Comparison of ENCODE assay signal across 24 cellular contexts in genomic region chr9:82805027-82805426, GRCh38.
A peak's percentile ranks its signal among the peaks of the same experiment; 100 is the strongest.
DNase-seq lines count a peak whose midpoint lies in the region; FAIRE-seq and TF ChIP-seq lines count a peak whose summit lies in the region.
"Had no signal": no experiment of that assay in that cellular context is flagged by ENCODE, and none has a peak within 500 bp of the region (broad histone marks: within the 10 kb centered on the region; RNA-seq: fewer than 3 reads in every experiment).

No MANE protein-coding gene starts in this region.

- no peak for FAIRE-seq in H1 (lab: Jason Lieb, UNC)

- H2BK20ac ChIP-seq in H1 (ENCODE audit: low read length): no peak overlapping the region

- no peaks in the 10 kb centered on the region for H3K36me3 ChIP-seq in A673 (ENCODE audit: insufficient read depth, low read length, poor library complexity, severe bottlenecking)
- H3K36me3 ChIP-seq in HEK293 (ENCODE audit: control insufficient read depth in 2 of 2, insufficient read depth in 1 of 2, low read length in 2 of 2): no peaks in the 10 kb centered on the region
- H3K36me3 ChIP-seq in H1 (ENCODE audit: control insufficient read depth in 2 of 4, insufficient read depth in 4 of 4, low read length in 3 of 4): peaks cover 0 to 6% (median 0%) of the 10 kb centered on the region in 4 experiments; a peak in 1 of 8 replicates
- H3K36me3 ChIP-seq in Peyer's patch: no peaks in the 10 kb centered on the region
- H3K36me3 ChIP-seq: cardiac muscle cell, heart left ventricle, uterus had no signal

- no peak overlapping the region for H3K18ac ChIP-seq in H1 (ENCODE audit: extremely low read depth, low read length)

- no peak overlapping the region for H3K4me2 ChIP-seq in H1 (ENCODE audit: insufficient read depth in 1 of 2, low read depth in 2 of 2, low read length in 2 of 2)
- H3K4me2 ChIP-seq: KMS-11 had no signal

- TF ChIP-seq POLR2A in H1 (IDR thresholded peaks at IDR 0.05; ENCODE audit: control extremely low read depth in 1 of 2, low read depth in 2 of 2, low read length in 2 of 2): no peak
- no peak for TF ChIP-seq POLR2A in Peyer's patch (IDR thresholded peaks at IDR 0.05)

- no peak overlapping the region for H2BK5ac ChIP-seq in H1 (ENCODE audit: low read depth, low read length)

- POLR2A ChIA-PET in A673 (lab: Charles Lee; ENCODE audit: low non-redundant PET) (interaction anchor here (0.6 kb wide), 1 partner anchor 407 kb away, joined by 3 read pairs; no protein-coding TSS in a partner anchor), HEK293 (lab: Yijun Ruan, JAX) (interaction anchor here (1.0 to 1.2 kb wide), 2 partner anchors 199 to 315 kb away, joined by 3 read pairs; no protein-coding TSS in a partner anchor), H1 (lab: Charles Lee; ENCODE audit: partially characterized antibody) (interaction anchor here (0.8 kb wide), 1 partner anchor 198 kb away, joined by 3 read pairs; no protein-coding TSS in a partner anchor)

- H3K9me3 ChIP-seq in A673 (ENCODE audit: low read depth, low read length, poor library complexity, severe bottlenecking) (no peaks in the 10 kb centered on the region), HEK293 (ENCODE audit: control insufficient read depth, insufficient read depth, low read depth, low read length) (no peaks in the 10 kb centered on the region), H1 (ENCODE audit: insufficient read depth in 2 of 2, low read depth in 1 of 2, low read length in 1 of 2) (no peaks in the 10 kb centered on the region), Peyer's patch (no peaks in the 10 kb centered on the region)
- H3K9me3 ChIP-seq: heart left ventricle, uterus had no signal

- BruUV-seq in A673 (replicated peaks; lab: Mats Ljungman, UMichigan): no TSS peak

- H3K79me2 ChIP-seq in H1 (ENCODE audit: control insufficient read depth in 1 of 2, insufficient read depth in 2 of 2, low read length in 2 of 2): no peaks in the 10 kb centered on the region

- H4K20me1 ChIP-seq in H1 (replicated peaks in 1 of 2; ENCODE audit: control insufficient read depth in 1 of 2, insufficient read depth in 2 of 2, low read length in 2 of 2): no peaks in the 10 kb centered on the region

- H4K91ac ChIP-seq in H1 (replicated peaks; ENCODE audit: insufficient read length, low read length): no peak overlapping the region

- no peak overlapping the region for H3K23ac ChIP-seq in H1 (ENCODE audit: insufficient read length)

- no peaks in the 10 kb centered on the region for H3K79me1 ChIP-seq in H1 (ENCODE audit: low read depth, low read length)

- WGBS in H1 (ENCODE audit: extremely low coverage in 1 of 2, insufficient coverage in 1 of 2, insufficient read length in 1 of 2, insufficient replicate concordance in 2 of 2, low coverage in 1 of 2, low lambda C conversion rate in 2 of 2, missing lambda C conversion rate in 1 of 2), 2 experiments: 89% methylated on average over 5 of the region's 5 CpGs; no CpG with 5 or more reads in 1 of the 2 experiments

- H3K27ac ChIP-seq in A673 (ENCODE audit: low read depth, low read length, poor library complexity, severe bottlenecking) (no peak overlapping the region), HEK293 (ENCODE audit: extremely low read depth, low read depth, low read length) (no peak overlapping the region), H1 (ENCODE audit: low read depth, low read length) (no peak overlapping the region), Peyer's patch (no peak overlapping the region)
- H3K27ac ChIP-seq: cardiac muscle cell, heart left ventricle, KMS-11, uterus had no signal

- no peak overlapping the region for H4K8ac ChIP-seq in H1 (ENCODE audit: extremely low read depth, insufficient read depth, low read length)

- H3K4me3 ChIP-seq in A673 (ENCODE audit: low read depth, low read length, poor library complexity, severe bottlenecking) (no peak overlapping the region), HEK293 (ENCODE audit: low read depth, low read length) (no peak overlapping the region), H1 (ENCODE audit: extremely low read depth in 1 of 4, insufficient read depth in 2 of 4, low read depth in 3 of 4, low read length in 4 of 4) (no peak overlapping the region), Peyer's patch (no peak overlapping the region)
- H3K4me3 ChIP-seq: cardiac muscle cell, heart left ventricle, uterus had no signal

- H2BK12ac ChIP-seq in H1 (ENCODE audit: low read depth, low read length): no peak overlapping the region

- H3K9ac ChIP-seq in H1 (replicated peaks in 1 of 4; ENCODE audit: extremely low read depth in 1 of 4, low read depth in 3 of 4, low read length in 3 of 4): no peak overlapping the region
- H3K9ac ChIP-seq: KMS-11 had no signal

- H2BK120ac ChIP-seq in H1 (replicated peaks; ENCODE audit: low read depth, low read length): no peak overlapping the region

- no peak overlapping the region for H2AK5ac ChIP-seq in H1 (ENCODE audit: low read depth, low read length)

- TF ChIP-seq RAD21 in H1 (IDR thresholded peaks at IDR 0.05 in 1 of 2, conservative IDR thresholded peaks at IDR 0.05 in 1 of 2; ENCODE audit: low read depth in 2 of 2, low read length in 2 of 2): peak; percentile 68 to 74

- CTCF ChIA-PET in A673 (lab: Charles Lee) (interaction anchor here (1.0 kb wide), 1 partner anchor 198 kb away, joined by 4 read pairs; no protein-coding TSS in a partner anchor), HEK293 (lab: Yijun Ruan, JAX) (interaction anchor here (0.6 to 3.6 kb wide), 18 partner anchors 13 to 959 kb away, joined by 3 to 24 read pairs (median 4); no protein-coding TSS in a partner anchor), H1 (lab: Charles Lee; ENCODE audit: partially characterized antibody) (interaction anchor here (0.6 to 2.8 kb wide), 16 partner anchors 13 to 1964 kb away, joined by 3 to 9 read pairs (median 3); no protein-coding TSS in a partner anchor)

- H4K5ac ChIP-seq in H1 (ENCODE audit: insufficient read length, low read depth, low read length): no peak overlapping the region

- H3K14ac ChIP-seq in H1 (ENCODE audit: insufficient read length): no peak overlapping the region

- H3K27me3 ChIP-seq in A673 (replicated peaks; ENCODE audit: insufficient read depth, low read depth, low read length, poor library complexity) (no peaks in the 10 kb centered on the region), H1 (replicated peaks in 1 of 4; ENCODE audit: control insufficient read depth in 3 of 4, extremely low read depth in 1 of 4, insufficient read depth in 3 of 4, low read length in 3 of 4) (no peaks in the 10 kb centered on the region), Peyer's patch (no peaks in the 10 kb centered on the region)
- H3K27me3 ChIP-seq: uterus had no signal

- H2AFZ ChIP-seq in H1 (ENCODE audit: low read length): no peak overlapping the region

- intact Hi-C loops in A673 (cut with micrococcal nuclease; ENCODE audit: unreplicated experiment): loop anchor here (10.0 kb wide), 1 partner anchor 270 kb away; no protein-coding TSS in a partner anchor

- no peak overlapping the region for H2BK15ac ChIP-seq in H1 (ENCODE audit: low read length)

- no peak overlapping the region for H3K4ac ChIP-seq in H1 (replicated peaks; ENCODE audit: insufficient read length, low read depth, low read length)

- H3K23me2 ChIP-seq in H1 (ENCODE audit: low read depth, low read length): no peaks in the 10 kb centered on the region

- TF ChIP-seq EP300 in H1 (IDR thresholded peaks at IDR 0.05; ENCODE audit: borderline replicate concordance in 1 of 2, low read depth in 2 of 2, low read length in 2 of 2): no peak

- 0 out of 2 replicates have a peak, but pooled peaks have one; percentile 18 for TF ChIP-seq CTCF in A673 (conservative IDR thresholded peaks at IDR 0.05; ENCODE audit: low read depth, low read length)
- peak; percentile 34; the same call in 1 of the 2 replicates for TF ChIP-seq CTCF in HEK293 (tag by site-specific recombination; IDR thresholded peaks at IDR 0.05)
- peak in 2 of 3 experiments; percentile 15 to 39; a peak in 2 of 4 replicates for TF ChIP-seq CTCF in H1 (IDR thresholded peaks at IDR 0.05; ENCODE audit: control extremely low read depth in 1 of 3, insufficient read depth in 1 of 3, low read depth in 1 of 3, low read length in 3 of 3)
- no peak for TF ChIP-seq CTCF in Peyer's patch (IDR thresholded peaks at IDR 0.05)

- no peak overlapping the region for H3K56ac ChIP-seq in H1 (replicated peaks; ENCODE audit: insufficient read length, low read depth, low read length)

- H3K4me1 ChIP-seq in A673 (ENCODE audit: insufficient read depth, low read length, poor library complexity, severe bottlenecking) (no peaks in the 10 kb centered on the region), HEK293 (ENCODE audit: control insufficient read depth, insufficient read depth, low read length) (no peaks in the 10 kb centered on the region), H1 (replicated peaks in 1 of 4; ENCODE audit: control insufficient read depth in 3 of 4, insufficient read depth in 4 of 4, low read length in 3 of 4) (peaks cover 0 to 9% (median 2%) of the 10 kb centered on the region in 4 experiments; a peak in 2 of 7 replicates), Peyer's patch (no peaks in the 10 kb centered on the region)
- H3K4me1 ChIP-seq: heart left ventricle, uterus had no signal

- DNase-seq in A673 (ENCODE audit: low spot score) (no peak), NCI-H748 treated with DMSO at 0.1 percent for 48 hours (lab: John Stamatoyannopoulos, UW) (peak; percentile 21), H1 (ENCODE audit: low read depth in 1 of 2, low spot score in 2 of 2) (no peak), nucleus accumbens (lab: John Stamatoyannopoulos, UW) (no peak), Peyer's patch (no peak), DMS79 (lab: John Stamatoyannopoulos, UW) (no peak)
- DNase-seq in stimulated activated CD4-positive, alpha-beta T cell treated with anti-CD3 and anti-CD28 coated beads, Interleukin-4, amount 100 ng/mL, for 1 hour: no peak
- DNase-seq: activated CD4-positive, alpha-beta T cell treated with anti-CD3 and anti-CD28 coated beads for 4 hours; activated naive CD4-positive, alpha-beta T cell treated with anti-CD3 and anti-CD28 coated beads, Interleukin-2, amount 10 ng/mL, durations not matched to agents 7 days and 5 days; activated T-cell treated with anti-CD3 and anti-CD28 coated beads, Interleukin-2, amount 50 U/mL, for 72 hours; amygdala; CD4-positive, alpha-beta T cell; dermis blood vessel endothelial cell; heart left ventricle; naive thymus-derived CD8-positive, alpha-beta T cell; NCI-H1048; NCI-H2081 treated with DMSO at 0.1 percent for 48 hours; NCI-H510A treated with DMSO at 0.1 percent for 48 hours; SIG-M5; substantia nigra; uterus had no signal

TF ChIP-seq in HEK293, 187 proteins besides CTCF, POLR2A, EP300 and RAD21:
- no peak for TF ChIP-seq ZBTB8A (tag by site-specific recombination; IDR thresholded peaks at IDR 0.05)
- TF ChIP-seq ZNF654 (tag by site-specific recombination; IDR thresholded peaks at IDR 0.05; ENCODE audit: low read depth): peak; percentile 50

TF ChIP-seq in H1, 55 proteins besides CTCF, POLR2A, EP300 and RAD21 (continues in another document):
- TF ChIP-seq MAFK (IDR thresholded peaks at IDR 0.05; ENCODE audit: low read depth, low read length) (no peak), CREB1 (IDR thresholded peaks at IDR 0.05) (no peak), TEAD4 (IDR thresholded peaks at IDR 0.05; ENCODE audit: low read depth, low read length) (no peak)
- TF ChIP-seq, protein P1, sequence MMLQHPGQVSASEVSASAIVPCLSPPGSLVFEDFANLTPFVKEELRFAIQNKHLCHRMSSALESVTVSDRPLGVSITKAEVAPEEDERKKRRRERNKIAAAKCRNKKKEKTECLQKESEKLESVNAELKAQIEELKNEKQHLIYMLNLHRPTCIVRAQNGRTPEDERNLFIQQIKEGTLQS (IDR thresholded peaks at IDR 0.05; ENCODE audit: insufficient read depth, low read depth, low read length): no peak

Comparison
In these comparisons a context has a peak if more than half of its experiments do, and no peak if none do; other contexts are left out.
1. CTCF ChIP-seq: peak in A673 (single experiment), HEK293 (single experiment) and H1 (2 of 3); none in Peyer's patch (0 of 6).